In the genomic region with DNA sequence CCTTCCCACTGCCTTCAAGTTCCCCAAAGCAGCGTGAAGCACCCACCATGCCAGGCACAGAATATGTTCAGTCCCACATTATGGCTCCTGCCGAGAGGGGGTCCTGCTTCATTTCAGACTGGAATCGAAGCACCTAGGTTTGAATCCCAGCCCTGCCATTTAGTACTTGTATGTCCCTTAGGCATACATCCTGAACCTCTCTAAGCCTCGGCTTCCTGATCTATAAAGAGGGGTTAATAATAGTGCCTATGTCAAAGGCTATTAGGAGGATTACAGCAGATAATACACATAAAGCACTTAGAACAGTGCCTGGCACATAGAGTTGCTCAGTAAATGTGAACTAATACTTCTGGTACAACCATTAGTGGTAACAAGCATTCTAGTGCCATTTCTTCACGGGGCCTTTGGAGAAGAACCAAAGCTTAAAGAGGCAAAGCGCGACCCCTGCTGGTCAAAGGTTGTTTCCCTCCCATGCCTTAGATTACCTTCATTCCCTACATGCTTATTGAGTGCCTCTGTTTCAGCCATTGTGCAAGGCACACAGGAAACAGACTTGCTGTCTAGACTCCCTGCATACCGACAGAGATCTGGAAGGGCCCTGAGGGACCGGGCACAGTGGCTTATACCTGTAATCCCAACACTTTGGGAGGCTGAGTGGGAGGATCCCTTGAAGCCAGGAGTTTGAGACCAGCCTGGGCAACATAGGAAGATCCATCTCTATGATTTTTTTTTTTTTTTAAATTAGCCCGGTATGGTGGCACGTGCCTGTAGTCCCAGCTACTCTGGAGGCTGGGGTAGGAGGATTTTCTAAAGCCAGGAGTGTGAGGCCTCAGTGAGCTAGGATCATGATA, we compare ENCODE assay signal across 8 cellular contexts.
DNase-seq lines count a peak whose midpoint lies in the region; ATAC-seq and TF ChIP-seq lines count a peak whose summit lies in the region.

No MANE protein-coding gene starts in this region.

- H3K36me3 ChIP-seq in lung (ENCODE audit: control insufficient read depth in 2 of 2, insufficient read depth in 2 of 2, low read length in 2 of 2) = no peaks in the 10 kb centered on the region

- peaks cover 3 to 5% of the 10 kb centered on the region in 2 donors for H3K4me1 ChIP-seq in lung (ENCODE audit: control insufficient read depth in 2 of 2, insufficient read depth in 2 of 2, low read length in 2 of 2)

- TF ChIP-seq CTCF in lung (IDR thresholded peaks at IDR 0.05; ENCODE audit: control extremely low read depth, extremely low read depth) = peak; percentile 93

- WGBS in lung, 2 donors = 41 to 44% methylated on average over 11 of the region's 11 CpGs

- no peak overlapping the region for H3K4me3 ChIP-seq in lung

- H3K27me3 ChIP-seq in lung (ENCODE audit: control insufficient read depth, insufficient read depth) = no peaks in the 10 kb centered on the region

- no peaks in the 10 kb centered on the region for H3K9me3 ChIP-seq in lung (ENCODE audit: control insufficient read depth in 2 of 2, insufficient read depth in 1 of 2, low read length in 1 of 2)

- peak overlapping the region in 1 of 2 donors; percentile 72 for H3K27ac ChIP-seq in lung (ENCODE audit: low read depth in 1 of 2, low read length in 1 of 2)

- DNase-seq in AML-193 (lab: John Stamatoyannopoulos, UW) (peak; percentile 92 to 93), NCI-H774 (lab: John Stamatoyannopoulos, UW) (peak; percentile 75), ecto neural progenitor cell (ENCODE audit: low spot score) (peak; percentile 85), lung (ENCODE audit: low spot score) (peak; percentile 86)
- DNase-seq in activated CD4-positive, alpha-beta T cell treated with anti-CD3 and anti-CD28 coated beads, Interleukin-2, amount 50 U/mL, for 24 hours (ENCODE audit: low read depth in 1 of 2, low spot score in 1 of 2) = peak; percentile 72 to 73
- DNase-seq in stimulated activated CD8-positive, alpha-beta memory T cell treated with anti-CD3 and anti-CD28 coated beads, Interleukin-12 subunit alpha, Interleukin-12 subunit beta, amount 100 ng/mL, for 1 hour (ENCODE audit: low read depth) = peak; percentile 79

- ATAC-seq in GM18909 (IDR thresholded peaks at IDR 0.05; ENCODE audit: poor library complexity, unreplicated experiment) (peak; percentile 68), HG03469 (IDR thresholded peaks at IDR 0.05; ENCODE audit: unreplicated experiment) (peak; percentile 48), lung (ENCODE audit: insufficient read depth, low FRiP score) (peak; percentile 85)
